In genomic region chr5:155475318-155475717, GRCh38 we compare ENCODE assay signal across 17 cellular contexts.
A peak's percentile ranks its signal among the peaks of the same experiment; 100 is the strongest.
DNase-seq lines count a peak whose midpoint lies in the region; FAIRE-seq and TF ChIP-seq lines count a peak whose summit lies in the region.
"Had no signal": no experiment of that assay in that cellular context is flagged by ENCODE, and none has a peak within 500 bp of the region (broad histone marks: within the 10 kb centered on the region; RNA-seq: fewer than 3 reads in every experiment).

No MANE protein-coding gene starts in this region.

- H3K4me1 Mint-ChIP-seq in H9 (peaks cover 9 to 16% of the 10 kb centered on the region in 2 experiments), endodermal cell (peaks cover 8% of the 10 kb centered on the region)
- H3K4me1 Mint-ChIP-seq: CD14-positive monocyte; CD4-positive, alpha-beta memory T cell had no signal

- no peak overlapping the region for H3K4me2 ChIP-seq in H9 (ENCODE audit: insufficient read depth, insufficient read length, low read length)
- H3K4me2 ChIP-seq: BLaER1 had no signal

- H3K14ac ChIP-seq in H9 (ENCODE audit: insufficient read depth, low read length): no peak overlapping the region

- H3K9ac ChIP-seq in H9 (ENCODE audit: extremely low read depth, insufficient read length, low read length) (no peak overlapping the region), endodermal cell (ENCODE audit: extremely low read depth, low read length, poor library complexity, severe bottlenecking) (no peak overlapping the region)
- H3K9ac ChIP-seq: BLaER1 had no signal

- no peak overlapping the region for H3K23ac ChIP-seq in H9 (ENCODE audit: insufficient read length, low read depth, low read length)

- H3K36me3 ChIP-seq in endodermal cell (ENCODE audit: control insufficient read depth, insufficient read depth, low read length) (no peaks in the 10 kb centered on the region), iPS DF 6.9 (ENCODE audit: control insufficient read depth, insufficient read depth, low read length) (no peaks in the 10 kb centered on the region)
- H3K36me3 ChIP-seq: BLaER1 had no signal

- H3K18ac ChIP-seq in H9 (ENCODE audit: insufficient read length, low read depth, low read length): no peak overlapping the region

- no CpG with 5 or more reads among the region's 2 CpGs for WGBS in H9 (ENCODE audit: extremely low coverage, insufficient read length, low lambda C conversion rate)
- 59 to 80% methylated on average over 1 to 2 of the region's 2 CpGs for WGBS in endodermal cell (ENCODE audit: insufficient coverage in 1 of 2, insufficient read length in 1 of 2), 2 experiments
- no CpG with 5 or more reads among the region's 2 CpGs for WGBS in iPS DF 6.9 (ENCODE audit: insufficient coverage, insufficient read length)

- H2BK120ac ChIP-seq in H9 (ENCODE audit: low read depth, low read length, poor library complexity, severe bottlenecking): no peak overlapping the region

- no peak overlapping the region for H3K56ac ChIP-seq in H9 (ENCODE audit: insufficient read length, low read depth, low read length)

- no peak for TF ChIP-seq CTCF in H9 (conservative IDR thresholded peaks at IDR 0.05)
- no peak for TF ChIP-seq CTCF in endodermal cell (conservative IDR thresholded peaks at IDR 0.05)

- H3K4ac ChIP-seq in H9 (ENCODE audit: low read depth, low read length): no peak overlapping the region

- no peak overlapping the region for H3K4me3 ChIP-seq in endodermal cell (ENCODE audit: low read length)
- no peak overlapping the region for H3K4me3 ChIP-seq in iPS DF 6.9 (ENCODE audit: low read length)
- H3K4me3 ChIP-seq: BLaER1 had no signal

- H3K27me3 ChIP-seq in H9 (ENCODE audit: insufficient read depth, low read length) (no peaks in the 10 kb centered on the region), endodermal cell (ENCODE audit: control insufficient read depth, insufficient read depth, low read length, poor library complexity, severe bottlenecking) (peaks cover 27% of the 10 kb centered on the region), iPS DF 6.9 (ENCODE audit: control insufficient read depth, insufficient read depth, low read length) (no peaks in the 10 kb centered on the region)
- H3K27me3 ChIP-seq: BLaER1 had no signal

- no peak overlapping the region for H4K8ac ChIP-seq in H9 (replicated peaks; ENCODE audit: insufficient read length, low read depth, low read length)

- no peak overlapping the region for H3K4me3 Mint-ChIP-seq in H9
- H3K4me3 Mint-ChIP-seq in endodermal cell: no peak overlapping the region
- H3K4me3 Mint-ChIP-seq: CD14-positive monocyte; CD4-positive, alpha-beta memory T cell had no signal

- DNase-seq in H9 (peak; percentile 26), endodermal cell (peak; percentile 47), iPS DF 6.9 (ENCODE audit: low read depth, low spot score) (peak; percentile 9), mesenteric fat pad (ENCODE audit: low spot score) (no peak), HTR-8/SVneo (ENCODE audit: insufficient read length, low spot score) (no peak), NCI-H526 treated with DMSO at 0.1 percent for 48 hours (lab: John Stamatoyannopoulos, UW) (no peak)
- no peak for DNase-seq in activated CD4-positive, alpha-beta T cell treated with anti-CD3 and anti-CD28 coated beads, Interleukin-2, amount 50 U/mL, for 1 hour
- DNase-seq: 8988T; CD4-positive, alpha-beta memory T cell; DMS153; DMS79; GDM1; HCEC 1CT; IMR-90 had no signal

- no peaks in the 10 kb centered on the region for H3K79me1 ChIP-seq in H9 (ENCODE audit: insufficient read depth, low read depth, low read length, poor library complexity, severe bottlenecking)

- no peak overlapping the region for H3K27ac ChIP-seq in H9 (ENCODE audit: insufficient read length, low read depth, low read length)
- H3K27ac ChIP-seq in endodermal cell (ENCODE audit: low read depth, low read length): no peak overlapping the region
- H3K27ac ChIP-seq in iPS DF 6.9 (ENCODE audit: low read length): no peak overlapping the region
- H3K27ac ChIP-seq: BLaER1, HL-60 had no signal

- no peak overlapping the region for H2BK20ac ChIP-seq in H9 (ENCODE audit: low read depth, low read length, poor library complexity, severe bottlenecking)

- H3K4me1 ChIP-seq in H9 (ENCODE audit: insufficient read depth, low read length): no peaks in the 10 kb centered on the region
- no peaks in the 10 kb centered on the region for H3K4me1 ChIP-seq in endodermal cell (ENCODE audit: control insufficient read depth, insufficient read depth, low read length)
- no peaks in the 10 kb centered on the region for H3K4me1 ChIP-seq in iPS DF 6.9 (ENCODE audit: control insufficient read depth, insufficient read depth, low read length)
- H3K4me1 ChIP-seq: BLaER1 had no signal

- H3T11ph ChIP-seq in H9 (ENCODE audit: low read length): no peak overlapping the region

- no peak overlapping the region for H4K5ac ChIP-seq in H9 (ENCODE audit: insufficient read length, low read depth, low read length)

- no peak for FAIRE-seq in HTR-8/SVneo (lab: Jason Lieb, UNC)

- H2BK15ac ChIP-seq in H9 (ENCODE audit: low read depth, low read length): no peak overlapping the region

- no peaks in the 10 kb centered on the region for H3K79me2 ChIP-seq in H9 (ENCODE audit: insufficient read depth, low read length)

- H3K36me3 Mint-ChIP-seq in H9 (ENCODE audit: insufficient read depth in 1 of 3, low read depth in 3 of 3): no peaks in the 10 kb centered on the region
- no peaks in the 10 kb centered on the region for H3K36me3 Mint-ChIP-seq in endodermal cell (ENCODE audit: low read depth)
- H3K36me3 Mint-ChIP-seq: CD14-positive monocyte; CD4-positive, alpha-beta memory T cell had no signal

- H3K9me3 Mint-ChIP-seq in H9: no peaks in the 10 kb centered on the region
- H3K9me3 Mint-ChIP-seq in endodermal cell: no peaks in the 10 kb centered on the region

- H2AK5ac ChIP-seq in H9 (ENCODE audit: insufficient read length, low read length): no peak overlapping the region

- H3K23me2 ChIP-seq in H9 (ENCODE audit: insufficient read length, low read depth, low read length, poor library complexity, severe bottlenecking): no peaks in the 10 kb centered on the region

- H4K91ac ChIP-seq in H9 (ENCODE audit: insufficient read length, low read depth, low read length): no peak overlapping the region

- no peak overlapping the region for H2AFZ ChIP-seq in H9 (ENCODE audit: low read length)

- no peaks in the 10 kb centered on the region for H3K9me3 ChIP-seq in H9 (ENCODE audit: control insufficient read depth, low read depth, low read length)
- no peaks in the 10 kb centered on the region for H3K9me3 ChIP-seq in endodermal cell (ENCODE audit: control insufficient read depth, low read length)
- no peaks in the 10 kb centered on the region for H3K9me3 ChIP-seq in iPS DF 6.9 (ENCODE audit: control insufficient read depth, insufficient read depth, low read length)
- H3K9me3 ChIP-seq: BLaER1 had no signal

- peak overlapping the region in 2 of 3 experiments; percentile 26 to 34; a peak in 3 of 7 replicates for H3K27ac Mint-ChIP-seq in H9
- H3K27ac Mint-ChIP-seq in endodermal cell: no peak overlapping the region
- H3K27ac Mint-ChIP-seq: CD4-positive, alpha-beta memory T cell had no signal

- H3K27me3 Mint-ChIP-seq in H9 (ENCODE audit: low read depth) (no peaks in the 10 kb centered on the region), endodermal cell (ENCODE audit: insufficient read depth) (peaks cover 49% of the 10 kb centered on the region)
- H3K27me3 Mint-ChIP-seq: CD4-positive, alpha-beta memory T cell had no signal

- H2BK12ac ChIP-seq in H9 (ENCODE audit: insufficient read length, low read depth, low read length): no peak overlapping the region

- H2BK5ac ChIP-seq in H9 (ENCODE audit: insufficient read length, low read length): no peak overlapping the region

- H4K20me1 ChIP-seq in H9 (ENCODE audit: control insufficient read depth, insufficient read depth, insufficient read length): no peaks in the 10 kb centered on the region
- H4K20me1 ChIP-seq: BLaER1 had no signal

Comparison
In these comparisons a context has a peak if more than half of its experiments do, and no peak if none do; other contexts are left out.
1. DNase-seq: peak in H9 (single experiment), endodermal cell (single experiment) and iPS DF 6.9 (single experiment); none in mesenteric fat pad (single experiment), HTR-8/SVneo (single experiment), activated CD4-positive, alpha-beta T cell treated with anti-CD3 and anti-CD28 coated beads, Interleukin-2, amount 50 U/mL, for 1 hour (single experiment) and NCI-H526 treated with DMSO at 0.1 percent for 48 hours (single experiment).